ENCODE assay signal across 14 cellular contexts in genomic region chr1:229231754-229232119, GRCh38. TPM values are rescaled to one million over a fixed set of nuclear protein-coding genes. Genes with fewer than 3 reads are reported as not detected.
DNase-seq lines count a peak whose midpoint lies in the region; ATAC-seq and TF ChIP-seq lines count a peak whose summit lies in the region.
"Had no signal": no experiment of that assay in that cellular context is flagged by ENCODE, and none has a peak within 500 bp of the region (broad histone marks: within the 10 kb centered on the region; RNA-seq: fewer than 3 reads in every experiment).

No MANE protein-coding gene starts in this region.

- BruUV-seq in MCF 10A (replicated peaks; lab: Mats Ljungman, UMichigan): no TSS peak

- POLR2A ChIA-PET in MCF 10A (lab: Yijun Ruan, JAX): interaction anchor here (0.6 to 10.2 kb wide), 18 partner anchors 7 to 540 kb away, joined by 3 to 126 read pairs (median 17); partner anchors contain the start of gene RAB4A

- no peak for ATAC-seq in CD4-positive, CD25-positive, alpha-beta regulatory T cell (ENCODE audit: low read depth in 2 of 2)
- no peak for ATAC-seq in esophagus mucosa
- ATAC-seq in HG02759 (IDR thresholded peaks at IDR 0.05; ENCODE audit: unreplicated experiment): no peak
- ATAC-seq: stimulated activated naive CD8-positive, alpha-beta T cell treated with anti-CD3 and anti-CD28 coated beads, Interleukin-15, amount 100 ng/mL, for 72 hours had no signal

- H3K27me3 Mint-ChIP-seq in CD4-positive, CD25-positive, alpha-beta regulatory T cell: peaks cover 39% of the 10 kb centered on the region
- no peaks in the 10 kb centered on the region for H3K27me3 Mint-ChIP-seq in MCF 10A (ENCODE audit: insufficient read depth, unreplicated experiment)
- H3K27me3 Mint-ChIP-seq: activated T-cell treated with anti-CD3 and anti-CD28 coated beads, Interleukin-2, amount 50 U/mL, for 24 hours; stimulated activated naive CD8-positive, alpha-beta T cell treated with anti-CD3 and anti-CD28 coated beads, Interleukin-15, amount 100 ng/mL, for 72 hours had no signal

- no peaks in the 10 kb centered on the region for H3K36me3 ChIP-seq in CD4-positive, CD25-positive, alpha-beta regulatory T cell (ENCODE audit: control insufficient read depth, insufficient read depth, low read length)
- H3K36me3 ChIP-seq: BLaER1 had no signal

- no peak for DNase-seq in CD4-positive, CD25-positive, alpha-beta regulatory T cell
- DNase-seq in LNCaP clone FGC (ENCODE audit: low read depth) (no peak), MCF 10A (ENCODE audit: unreplicated experiment) (no peak), midbrain (lab: John Stamatoyannopoulos, UW) (peak; percentile 66), A172 (ENCODE audit: low spot score) (no peak), DMS153 (lab: John Stamatoyannopoulos, UW) (no peak)
- DNase-seq: activated T-cell treated with anti-CD3 and anti-CD28 coated beads, Interleukin-2, amount 50 U/mL, for 24 hours; NCI-H1930; RPMI8226; stimulated activated naive CD8-positive, alpha-beta T cell treated with anti-CD3 and anti-CD28 coated beads, Interleukin-15, amount 100 ng/mL, for 72 hours had no signal

- H3K9me3 Mint-ChIP-seq in CD4-positive, CD25-positive, alpha-beta regulatory T cell: no peaks in the 10 kb centered on the region
- no peaks in the 10 kb centered on the region for H3K9me3 Mint-ChIP-seq in MCF 10A (ENCODE audit: unreplicated experiment)
- H3K9me3 Mint-ChIP-seq: activated T-cell treated with anti-CD3 and anti-CD28 coated beads, Interleukin-2, amount 50 U/mL, for 24 hours; stimulated activated naive CD8-positive, alpha-beta T cell treated with anti-CD3 and anti-CD28 coated beads, Interleukin-15, amount 100 ng/mL, for 72 hours had no signal

- intact Hi-C loops in MCF 10A (cut with micrococcal nuclease): loop anchor here (1.0 kb wide), 1 partner anchor 22 kb away; no protein-coding TSS in a partner anchor

- peaks cover 4% of the 10 kb centered on the region for H3K4me1 ChIP-seq in CD4-positive, CD25-positive, alpha-beta regulatory T cell (ENCODE audit: control insufficient read depth, insufficient read depth, low read length, poor library complexity, severe bottlenecking)
- H3K4me1 ChIP-seq: BLaER1 had no signal

- no peak overlapping the region for H3K4me3 ChIP-seq in CD4-positive, CD25-positive, alpha-beta regulatory T cell (ENCODE audit: low read depth, low read length)
- H3K4me3 ChIP-seq in LNCaP clone FGC (ENCODE audit: low read depth, low read length): no peak overlapping the region
- H3K4me3 ChIP-seq: BLaER1 had no signal

- peak; percentile 24; the same call in 1 of the 2 replicates for TF ChIP-seq CTCF in LNCaP clone FGC (IDR thresholded peaks at IDR 0.05; ENCODE audit: control insufficient read depth, extremely low read depth, insufficient read depth)
- TF ChIP-seq CTCF in MCF 10A (IDR thresholded peaks at IDR 0.05; ENCODE audit: unreplicated experiment): peak; percentile 10

- H3K9me3 ChIP-seq in CD4-positive, CD25-positive, alpha-beta regulatory T cell (ENCODE audit: control insufficient read depth in 2 of 2, low read length in 2 of 2): no peaks in the 10 kb centered on the region
- H3K9me3 ChIP-seq: BLaER1 had no signal

- H3K27me3 ChIP-seq in CD4-positive, CD25-positive, alpha-beta regulatory T cell (ENCODE audit: control insufficient read depth, insufficient read depth, low read length): peaks cover 6% of the 10 kb centered on the region

- H3K36me3 Mint-ChIP-seq in CD4-positive, CD25-positive, alpha-beta regulatory T cell: peaks cover 4% of the 10 kb centered on the region
- H3K36me3 Mint-ChIP-seq in MCF 10A (ENCODE audit: insufficient read depth, unreplicated experiment): no peaks in the 10 kb centered on the region

- peaks cover 5 to 22% (median 12%) of the 10 kb centered on the region in 4 donors for H3K4me1 Mint-ChIP-seq in CD4-positive, CD25-positive, alpha-beta regulatory T cell
- peaks cover 57% of the 10 kb centered on the region for H3K4me1 Mint-ChIP-seq in MCF 10A (ENCODE audit: insufficient read depth, unreplicated experiment)

- no peak overlapping the region for H3K27ac ChIP-seq in CD4-positive, CD25-positive, alpha-beta regulatory T cell (ENCODE audit: insufficient read depth, low read length, poor library complexity, severe bottlenecking)
- H3K27ac ChIP-seq: BLaER1, VCaP had no signal

- no peak overlapping the region for H3K4me3 Mint-ChIP-seq in CD4-positive, CD25-positive, alpha-beta regulatory T cell
- H3K4me3 Mint-ChIP-seq in MCF 10A (ENCODE audit: unreplicated experiment): peak overlapping the region; percentile 62
- H3K4me3 Mint-ChIP-seq: activated T-cell treated with anti-CD3 and anti-CD28 coated beads, Interleukin-2, amount 50 U/mL, for 24 hours; stimulated activated naive CD8-positive, alpha-beta T cell treated with anti-CD3 and anti-CD28 coated beads, Interleukin-15, amount 100 ng/mL, for 72 hours had no signal

- CTCF ChIA-PET in MCF 10A (lab: Yijun Ruan, JAX): interaction anchor here (0.5 to 8.8 kb wide), 16 partner anchors 7 to 565 kb away, joined by 3 to 203 read pairs (median 6); partner anchors contain the start of gene ABCB10

- peak overlapping the region in 2 of 3 donors; percentile 26 to 69 for H3K27ac Mint-ChIP-seq in CD4-positive, CD25-positive, alpha-beta regulatory T cell
- H3K27ac Mint-ChIP-seq in MCF 10A (ENCODE audit: low read depth, unreplicated experiment): peak overlapping the region; percentile 86
- H3K27ac Mint-ChIP-seq: activated T-cell treated with anti-CD3 and anti-CD28 coated beads, Interleukin-2, amount 50 U/mL, for 24 hours; stimulated activated naive CD8-positive, alpha-beta T cell treated with anti-CD3 and anti-CD28 coated beads, Interleukin-15, amount 100 ng/mL, for 72 hours had no signal

RNA-seq across cellular contexts. Expression of gene RAB4A, which starts 39.2 kb away (rescaled TPM):
- total RNA-seq in CD4-positive, CD25-positive, alpha-beta regulatory T cell: 33.4 TPM
- 10 to 100 TPM; 23.2 to 27.1 (median 24.3) TPM for polyA plus RNA-seq in CD4-positive, CD25-positive, alpha-beta regulatory T cell
- total RNA-seq in MCF 10A (2022) (87.4 and 88.6 TPM in 2 replicates), esophagus mucosa (58.5 TPM)
- 48.5 and 61.5 TPM in 2 replicates for total RNA-seq in A172 (2014; rRNA removed; shearing (Covaris generic))
